ENCODE assay signal across 11 cellular contexts in the genomic region with DNA sequence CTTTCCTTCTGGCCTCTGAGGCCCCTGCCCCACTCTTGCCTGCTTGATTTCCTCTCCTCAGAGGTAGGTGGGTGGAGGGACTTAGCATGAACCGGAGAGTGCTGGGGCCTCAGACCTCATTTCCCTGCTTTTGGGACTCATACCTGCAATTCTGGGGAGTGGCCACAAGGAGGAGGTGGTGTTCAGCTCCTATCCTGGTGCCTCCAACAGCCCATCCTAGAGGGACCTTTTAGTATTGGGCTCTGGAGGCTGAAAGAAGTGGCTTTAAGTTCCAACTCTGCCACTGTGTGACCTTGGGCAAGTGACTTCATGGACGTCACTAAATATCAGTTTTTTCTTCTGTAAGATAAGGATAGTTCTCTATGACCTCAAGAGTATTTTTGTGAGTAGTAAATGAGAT.
DNase-seq lines count a peak whose midpoint lies in the region; ATAC-seq, FAIRE-seq and TF ChIP-seq lines count a peak whose summit lies in the region.
"Had no signal": no experiment of that assay in that cellular context is flagged by ENCODE, and none has a peak within 500 bp of the region (broad histone marks: within the 10 kb centered on the region; RNA-seq: fewer than 3 reads in every experiment).

No MANE protein-coding gene starts in this region.

- no peak for DNase-seq in Caco-2
- DNase-seq in HL-60 (ENCODE audit: low read depth in 1 of 2, low spot score in 1 of 2), result no peak
- DNase-seq in astrocyte (ENCODE audit: low read depth), result no peak
- no peak for DNase-seq in kidney
- DNase-seq in SKM-1 (lab: John Stamatoyannopoulos, UW; ENCODE audit: unreplicated experiment), result no peak
- DNase-seq in activated T-helper 1 cell treated with anti-CD3 and anti-CD28 coated beads, Interleukin-12 subunit alpha, Interleukin-12 subunit beta, Interleukin-2, Interleukin-4 antibody, amounts not matched to agents 30 ng/mL and 10 ng/mL and 1 ng/mL, durations not matched to agents 14 hours and 24 hours and 36 hours (ENCODE audit: low spot score), result no peak
- no peak for DNase-seq in caudate nucleus (lab: John Stamatoyannopoulos, UW)
- DNase-seq: amygdala, head of caudate nucleus, NCI-H1092 had no signal

- H3K27ac Mint-ChIP-seq in Caco-2 (ENCODE audit: unreplicated experiment) (peak overlapping the region; percentile 7), astrocyte (ENCODE audit: unreplicated experiment) (no peak overlapping the region)
- H3K27ac Mint-ChIP-seq in activated T-helper 1 cell treated with anti-CD3 and anti-CD28 coated beads, Interleukin-12 subunit alpha, Interleukin-12 subunit beta, Interleukin-2, Interleukin-4 antibody, amounts not matched to agents 30 ng/mL and 10 ng/mL and 1 ng/mL, durations not matched to agents 14 hours and 24 hours and 36 hours, result no peak overlapping the region

- no peak overlapping the region for H3K27ac ChIP-seq in HL-60 (replicated peaks)
- H3K27ac ChIP-seq in astrocyte (ENCODE audit: low read depth, low read length), result no peak overlapping the region
- H3K27ac ChIP-seq in kidney (ENCODE audit: low read depth in 2 of 2, low read length in 2 of 2), result no peak overlapping the region
- no peak overlapping the region for H3K27ac ChIP-seq in caudate nucleus (ENCODE audit: low read depth, low read length)

- H4K20me1 ChIP-seq in astrocyte (ENCODE audit: insufficient read depth, low read length), result peaks cover 6% of the 10 kb centered on the region

- peaks cover 7% of the 10 kb centered on the region; the same call in 1 of the 2 replicates for H3K9me3 ChIP-seq in Caco-2
- H3K9me3 ChIP-seq in astrocyte (ENCODE audit: insufficient read depth, low read depth, low read length), result no peaks in the 10 kb centered on the region
- no peaks in the 10 kb centered on the region for H3K9me3 ChIP-seq in kidney (ENCODE audit: control insufficient read depth in 1 of 2, low read length in 2 of 2)

- intact Hi-C loops in Caco-2 (cut with micrococcal nuclease; ENCODE audit: unreplicated experiment), result no loop called here
- intact Hi-C loops in kidney (cut with DNase I), result no loop called here
- intact Hi-C loops in activated T-helper 1 cell treated with anti-CD3 and anti-CD28 coated beads, Interleukin-12 subunit alpha, Interleukin-12 subunit beta, Interleukin-2, Interleukin-4 antibody, amounts not matched to agents 30 ng/mL and 10 ng/mL and 1 ng/mL, durations not matched to agents 14 hours and 24 hours and 36 hours (cut with micrococcal nuclease), result no loop called here

- H3K79me2 ChIP-seq in astrocyte (ENCODE audit: insufficient read depth, low read length), result no peaks in the 10 kb centered on the region

- H3K9me3 Mint-ChIP-seq in Caco-2 (ENCODE audit: unreplicated experiment) (peaks cover 7% of the 10 kb centered on the region), astrocyte (ENCODE audit: unreplicated experiment) (peaks cover 4% of the 10 kb centered on the region)
- H3K9me3 Mint-ChIP-seq in activated T-helper 1 cell treated with anti-CD3 and anti-CD28 coated beads, Interleukin-12 subunit alpha, Interleukin-12 subunit beta, Interleukin-2, Interleukin-4 antibody, amounts not matched to agents 30 ng/mL and 10 ng/mL and 1 ng/mL, durations not matched to agents 14 hours and 24 hours and 36 hours, result peaks cover 13% of the 10 kb centered on the region

- no peak overlapping the region for H3K4me3 ChIP-seq in Caco-2 (ENCODE audit: low read depth, low read length)
- no peak overlapping the region for H3K4me3 ChIP-seq in HL-60 (replicated peaks; ENCODE audit: insufficient read depth, low read length)
- no peak overlapping the region for H3K4me3 ChIP-seq in astrocyte (ENCODE audit: insufficient read depth, low read depth, low read length)
- no peak overlapping the region for H3K4me3 ChIP-seq in kidney (ENCODE audit: low read length in 2 of 2)

- H3K9ac ChIP-seq in astrocyte (ENCODE audit: low read length) (no peak overlapping the region), kidney (ENCODE audit: low read length in 2 of 2) (no peak overlapping the region)

- FAIRE-seq in astrocyte (lab: Jason Lieb, UNC), result no peak
- no peak for FAIRE-seq in kidney (lab: Jason Lieb, UNC)

- TF ChIP-seq CTCF in Caco-2 (IDR thresholded peaks at IDR 0.05; ENCODE audit: insufficient read depth in 1 of 2, low read depth in 1 of 2, low read length in 1 of 2, severe bottlenecking in 1 of 2, unreplicated experiment in 1 of 2), result peak; percentile 24 to 33
- TF ChIP-seq CTCF in HL-60 (IDR thresholded peaks at IDR 0.05; ENCODE audit: insufficient read depth, low read length), result peak; percentile 15
- peak; percentile 32 for TF ChIP-seq CTCF in astrocyte (IDR thresholded peaks at IDR 0.05; ENCODE audit: insufficient read depth, low read depth, low read length)
- TF ChIP-seq CTCF in kidney (IDR thresholded peaks at IDR 0.05; ENCODE audit: borderline replicate concordance, extremely low read depth, insufficient read depth), result peak; percentile 3

- H3K27me3 ChIP-seq in Caco-2 (replicated peaks; ENCODE audit: control insufficient read depth, insufficient read depth, low read length) (no peaks in the 10 kb centered on the region), HL-60 (ENCODE audit: insufficient read depth, poor library complexity, severe bottlenecking) (no peaks in the 10 kb centered on the region), astrocyte (ENCODE audit: insufficient read depth, low read length) (no peaks in the 10 kb centered on the region)

- no peak overlapping the region for H3K4me2 ChIP-seq in astrocyte (ENCODE audit: low read length)

- peaks cover 10% of the 10 kb centered on the region for H3K4me1 Mint-ChIP-seq in Caco-2 (ENCODE audit: low read depth, unreplicated experiment)
- no peaks in the 10 kb centered on the region for H3K4me1 Mint-ChIP-seq in astrocyte (ENCODE audit: low read depth, unreplicated experiment)
- peaks cover 17% of the 10 kb centered on the region for H3K4me1 Mint-ChIP-seq in activated T-helper 1 cell treated with anti-CD3 and anti-CD28 coated beads, Interleukin-12 subunit alpha, Interleukin-12 subunit beta, Interleukin-2, Interleukin-4 antibody, amounts not matched to agents 30 ng/mL and 10 ng/mL and 1 ng/mL, durations not matched to agents 14 hours and 24 hours and 36 hours (ENCODE audit: low read depth)

- CTCF ChIA-PET in Caco-2 (lab: Charles Lee), result interaction anchor here (0.6 to 1.0 kb wide), 4 partner anchors 16 to 194 kb away, joined by 3 to 4 read pairs (median 4); no protein-coding TSS in a partner anchor

- H3K36me3 ChIP-seq in Caco-2 (ENCODE audit: control insufficient read depth, insufficient read depth, low read length), result peaks cover 9% of the 10 kb centered on the region
- H3K36me3 ChIP-seq in astrocyte (ENCODE audit: insufficient read depth, low read length), result no peaks in the 10 kb centered on the region
- H3K36me3 ChIP-seq in kidney (ENCODE audit: control insufficient read depth in 1 of 2, insufficient read depth in 2 of 2, low read length in 2 of 2), result peaks cover 0 to 10% of the 10 kb centered on the region in 2 donors

- POLR2A ChIA-PET in Caco-2 (lab: Charles Lee), result no interaction called here

- peaks cover 24% of the 10 kb centered on the region for H3K4me1 ChIP-seq in Caco-2
- no peaks in the 10 kb centered on the region for H3K4me1 ChIP-seq in astrocyte (ENCODE audit: insufficient read depth, low read length)
- H3K4me1 ChIP-seq in kidney (ENCODE audit: control insufficient read depth in 1 of 2, insufficient read depth in 1 of 2, low read depth in 1 of 2, low read length in 2 of 2), result peaks cover 15 to 22% of the 10 kb centered on the region in 2 donors

- H3K36me3 Mint-ChIP-seq in Caco-2 (ENCODE audit: insufficient read depth, unreplicated experiment) (peaks cover 40% of the 10 kb centered on the region), astrocyte (ENCODE audit: low read depth, unreplicated experiment) (peaks cover 16% of the 10 kb centered on the region)
- H3K36me3 Mint-ChIP-seq in activated T-helper 1 cell treated with anti-CD3 and anti-CD28 coated beads, Interleukin-12 subunit alpha, Interleukin-12 subunit beta, Interleukin-2, Interleukin-4 antibody, amounts not matched to agents 30 ng/mL and 10 ng/mL and 1 ng/mL, durations not matched to agents 14 hours and 24 hours and 36 hours (ENCODE audit: low read depth), result peaks cover 7% of the 10 kb centered on the region

- H2AFZ ChIP-seq in astrocyte (ENCODE audit: low read depth, low read length), result no peak overlapping the region

- no peak for ATAC-seq in GM18517 (IDR thresholded peaks at IDR 0.05; ENCODE audit: unreplicated experiment)

- no TSS peak for BruUV-seq in Caco-2 (replicated peaks; lab: Mats Ljungman, UMichigan)

- no peak overlapping the region for H3K4me3 Mint-ChIP-seq in Caco-2 (ENCODE audit: unreplicated experiment)
- no peak overlapping the region for H3K4me3 Mint-ChIP-seq in astrocyte (ENCODE audit: unreplicated experiment)
- H3K4me3 Mint-ChIP-seq in activated T-helper 1 cell treated with anti-CD3 and anti-CD28 coated beads, Interleukin-12 subunit alpha, Interleukin-12 subunit beta, Interleukin-2, Interleukin-4 antibody, amounts not matched to agents 30 ng/mL and 10 ng/mL and 1 ng/mL, durations not matched to agents 14 hours and 24 hours and 36 hours, result no peak overlapping the region

- H3K27me3 Mint-ChIP-seq in Caco-2 (ENCODE audit: insufficient read depth, unreplicated experiment) (no peaks in the 10 kb centered on the region), astrocyte (ENCODE audit: low read depth, unreplicated experiment) (no peaks in the 10 kb centered on the region)
- H3K27me3 Mint-ChIP-seq in activated T-helper 1 cell treated with anti-CD3 and anti-CD28 coated beads, Interleukin-12 subunit alpha, Interleukin-12 subunit beta, Interleukin-2, Interleukin-4 antibody, amounts not matched to agents 30 ng/mL and 10 ng/mL and 1 ng/mL, durations not matched to agents 14 hours and 24 hours and 36 hours (ENCODE audit: insufficient read depth), result peaks cover 5% of the 10 kb centered on the region
